In the genomic region with DNA sequence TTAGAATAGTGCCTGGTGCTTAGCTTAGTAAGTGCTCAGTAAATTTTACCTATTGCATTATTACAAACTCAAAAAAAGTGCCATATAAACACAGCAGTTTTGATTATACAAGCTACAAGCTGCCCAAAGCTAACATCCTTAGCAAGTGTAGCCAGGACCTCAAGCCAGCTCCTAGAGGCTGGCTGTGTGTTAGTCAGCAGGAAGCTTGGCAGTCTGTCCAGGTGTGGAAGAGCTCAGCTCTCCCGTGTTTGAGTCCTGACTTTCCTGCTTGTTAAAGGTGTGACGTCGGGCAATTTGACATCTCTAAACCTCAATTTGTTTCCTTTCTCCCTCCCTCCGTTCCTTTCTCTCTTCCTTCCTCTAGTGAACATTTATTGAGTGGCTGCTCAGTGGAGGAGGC, we compare ENCODE assay signal across 16 cellular contexts.
A peak's percentile ranks its signal among the peaks of the same experiment; 100 is the strongest.
DNase-seq lines count a peak whose midpoint lies in the region; ATAC-seq, FAIRE-seq and TF ChIP-seq lines count a peak whose summit lies in the region.
"Had no signal": no experiment of that assay in that cellular context is flagged by ENCODE, and none has a peak within 500 bp of the region (broad histone marks: within the 10 kb centered on the region; RNA-seq: fewer than 3 reads in every experiment).

No MANE protein-coding gene starts in this region.

- H3K4me3 ChIP-seq in trophoblast cell (ENCODE audit: low read depth, low read length): no peak overlapping the region
- H3K4me3 ChIP-seq: sigmoid colon had no signal

- peak; percentile 16 for FAIRE-seq in GM12891 (lab: Jason Lieb, UNC)

- H3K9me3 Mint-ChIP-seq in natural killer cell treated with Interleukin-12 subunit alpha and Interleukin-12 subunit beta and Interleukin-15 and Interleukin-18, amount 100 ng/mL, for 72 hours: no peaks in the 10 kb centered on the region

- no peak overlapping the region for H3K4me2 ChIP-seq in trophoblast cell (ENCODE audit: low read length)

- H3K27me3 Mint-ChIP-seq in natural killer cell treated with Interleukin-12 subunit alpha and Interleukin-12 subunit beta and Interleukin-15 and Interleukin-18, amount 100 ng/mL, for 72 hours: peaks cover 0 to 3% of the 10 kb centered on the region in 2 donors

- no peak overlapping the region for H2BK5ac ChIP-seq in trophoblast cell (ENCODE audit: low read depth, low read length, poor library complexity)

- H3K4me1 Mint-ChIP-seq in natural killer cell treated with Interleukin-12 subunit alpha and Interleukin-12 subunit beta and Interleukin-15 and Interleukin-18, amount 100 ng/mL, for 72 hours (ENCODE audit: low read depth in 2 of 2): peaks cover 49 to 58% of the 10 kb centered on the region in 2 donors

- H3K27ac Mint-ChIP-seq in natural killer cell treated with Interleukin-12 subunit alpha and Interleukin-12 subunit beta and Interleukin-15 and Interleukin-18, amount 100 ng/mL, for 72 hours: no peak overlapping the region
- H3K27ac Mint-ChIP-seq: B cell had no signal

- POLR2A ChIA-PET in RWPE1 (lab: Yijun Ruan, JAX; ENCODE audit: low non-redundant PET): no interaction called here

- no peaks in the 10 kb centered on the region for H3K9me3 ChIP-seq in trophoblast cell (ENCODE audit: insufficient read depth, low read depth, low read length)
- H3K9me3 ChIP-seq: sigmoid colon had no signal

- H3K18ac ChIP-seq in trophoblast cell (ENCODE audit: low read length): no peak overlapping the region

- no peaks in the 10 kb centered on the region for H3K36me3 Mint-ChIP-seq in natural killer cell treated with Interleukin-12 subunit alpha and Interleukin-12 subunit beta and Interleukin-15 and Interleukin-18, amount 100 ng/mL, for 72 hours

- H2BK12ac ChIP-seq in trophoblast cell (ENCODE audit: low read length): peak overlapping the region; percentile 79

- no peak overlapping the region for H3K23ac ChIP-seq in trophoblast cell (ENCODE audit: low read length)

- H3K14ac ChIP-seq in trophoblast cell (ENCODE audit: low read length): peak overlapping the region; percentile 1

- H4K91ac ChIP-seq in trophoblast cell (ENCODE audit: low read depth, low read length): peak overlapping the region; percentile 51

- ATAC-seq in natural killer cell treated with Interleukin-12 subunit alpha and Interleukin-12 subunit beta and Interleukin-15 and Interleukin-18, amount 100 ng/mL, for 72 hours: no peak
- ATAC-seq in HG03378 (IDR thresholded peaks at IDR 0.05; ENCODE audit: unreplicated experiment) (no peak), GM21529 (IDR thresholded peaks at IDR 0.05; ENCODE audit: unreplicated experiment) (no peak)

- no peak for TF ChIP-seq POLR2A in GM12891 (IDR thresholded peaks at IDR 0.05; ENCODE audit: low read depth, low read length)

- no peak for TF ChIP-seq CTCF in RWPE1 (conservative IDR thresholded peaks at IDR 0.05; ENCODE audit: low read depth)

- no CpG with 5 or more reads among the region's 4 CpGs for WGBS in trophoblast cell (ENCODE audit: extremely low coverage, insufficient coverage, insufficient read length)

- H3K27me3 ChIP-seq in trophoblast cell (ENCODE audit: insufficient read depth, low read length): no peaks in the 10 kb centered on the region

- H3K79me2 ChIP-seq in trophoblast cell (ENCODE audit: control insufficient read depth, insufficient read depth, low read length, poor library complexity): no peaks in the 10 kb centered on the region

- peak overlapping the region; percentile 0 for H4K8ac ChIP-seq in trophoblast cell (ENCODE audit: low read depth, low read length)

- no peak overlapping the region for H3K4me3 Mint-ChIP-seq in natural killer cell treated with Interleukin-12 subunit alpha and Interleukin-12 subunit beta and Interleukin-15 and Interleukin-18, amount 100 ng/mL, for 72 hours
- H3K4me3 Mint-ChIP-seq: B cell had no signal

- CTCF ChIA-PET in RWPE1 (lab: Yijun Ruan, JAX): no interaction called here

- H3K4me1 ChIP-seq in trophoblast cell (ENCODE audit: control insufficient read depth in 1 of 2, insufficient read depth in 2 of 2, low read length in 2 of 2): peaks cover 7 to 28% of the 10 kb centered on the region in 2 experiments
- H3K4me1 ChIP-seq: sigmoid colon had no signal

- no peak overlapping the region for H2AFZ ChIP-seq in trophoblast cell (ENCODE audit: insufficient read depth, low read length, poor library complexity)

- no peak overlapping the region for H3K9ac ChIP-seq in trophoblast cell (ENCODE audit: low read length)

- no peak overlapping the region for H2AK5ac ChIP-seq in trophoblast cell (ENCODE audit: low read length)

- H3K27ac ChIP-seq in RWPE1: no peak overlapping the region
- peak overlapping the region; percentile 89 for H3K27ac ChIP-seq in epithelial cell of prostate
- peak overlapping the region; percentile 86 for H3K27ac ChIP-seq in trophoblast cell (ENCODE audit: low read depth, low read length)
- H3K27ac ChIP-seq: sigmoid colon had no signal

- H4K12ac ChIP-seq in trophoblast cell (ENCODE audit: low read depth, low read length): no peak overlapping the region

- H2BK120ac ChIP-seq in trophoblast cell (ENCODE audit: insufficient read depth, low read length, poor library complexity): peak overlapping the region; percentile 62

- H3K4ac ChIP-seq in trophoblast cell (ENCODE audit: low read depth, low read length): no peak overlapping the region

- no peak for DNase-seq in GM12891 (ENCODE audit: insufficient read length, low spot score)
- peak; percentile 27 for DNase-seq in RWPE1 (ENCODE audit: low spot score)
- DNase-seq in epithelial cell of prostate (ENCODE audit: low read depth, low spot score): peak; percentile 54
- DNase-seq in trophoblast cell: no peak
- no peak for DNase-seq in natural killer cell treated with Interleukin-12 subunit alpha and Interleukin-12 subunit beta and Interleukin-15 and Interleukin-18, amount 100 ng/mL, for 72 hours (ENCODE audit: low spot score)
- no peak for DNase-seq in superior temporal gyrus (ENCODE audit: extremely low spot score)
- DNase-seq: anterior cingulate cortex; DMS79; NCI-H1092; NCI-H2171; NK-92 treated with Interleukin-12 subunit alpha and Interleukin-12 subunit beta, amount 100 ng/mL, for 24 hours; sigmoid colon; T-helper 1 cell had no signal

- H3K36me3 ChIP-seq in trophoblast cell (ENCODE audit: control insufficient read depth in 1 of 2, insufficient read depth in 2 of 2, low read length in 2 of 2): no peaks in the 10 kb centered on the region
- H3K36me3 ChIP-seq: sigmoid colon had no signal

- peaks cover 15% of the 10 kb centered on the region for H3K79me1 ChIP-seq in trophoblast cell (ENCODE audit: low read length)

TF ChIP-seq in GM12891, 5 proteins besides CTCF, POLR2A, EP300 and RAD21:
- TF ChIP-seq POU2F2 (IDR thresholded peaks at IDR 0.05; ENCODE audit: low read depth, low read length) (no peak), TAF1 (IDR thresholded peaks at IDR 0.05; ENCODE audit: low read depth, low read length) (no peak), PAX5 (IDR thresholded peaks at IDR 0.05; ENCODE audit: insufficient read depth, low read length, severe bottlenecking) (no peak), SPI1 (IDR thresholded peaks at IDR 0.05; ENCODE audit: low read depth, low read length) (no peak), POLR2AphosphoS5 (IDR thresholded peaks at IDR 0.05; ENCODE audit: low read depth, low read length) (no peak)

Comparison
In these comparisons a context has a peak if more than half of its experiments do, and no peak if none do; other contexts are left out.
1. DNase-seq: peak in RWPE1 (single experiment) and epithelial cell of prostate (single experiment); none in GM12891 (single experiment), trophoblast cell (0 of 2), natural killer cell treated with Interleukin-12 subunit alpha and Interleukin-12 subunit beta and Interleukin-15 and Interleukin-18, amount 100 ng/mL, for 72 hours (single experiment) and superior temporal gyrus (single experiment).